Comparison of ENCODE assay signal across 18 cellular contexts in the genomic region with DNA sequence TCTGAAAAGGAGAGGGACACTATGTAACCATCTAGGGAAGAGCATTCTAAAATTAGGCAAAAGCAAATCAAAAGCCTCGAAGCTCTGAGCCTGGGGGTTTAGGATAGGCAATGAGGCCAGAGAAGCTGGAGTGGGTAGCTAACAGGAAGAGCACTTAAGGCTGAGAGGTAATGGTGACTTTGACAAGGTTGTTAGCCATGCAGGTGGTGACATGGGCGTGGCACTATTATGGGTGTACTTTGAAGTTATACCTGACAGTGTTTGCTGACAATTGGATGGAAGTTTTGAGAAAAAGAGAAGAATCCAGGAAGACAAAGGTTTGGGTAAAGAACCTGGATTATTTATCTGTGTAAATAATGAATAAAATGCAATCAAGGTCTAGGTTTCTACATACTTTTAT.
"Had no signal": no experiment of that assay in that cellular context is flagged by ENCODE, and none has a peak within 500 bp of the region (broad histone marks: within the 10 kb centered on the region; RNA-seq: fewer than 3 reads in every experiment).

No MANE protein-coding gene starts in this region.

- H3K27me3 Mint-ChIP-seq: activated CD8-positive, alpha-beta T cell treated with anti-CD3 and anti-CD28 coated beads for 36 hours; activated naive CD8-positive, alpha-beta T cell treated with anti-CD3 and anti-CD28 coated beads, Interleukin-2, amount 50 U/mL, for 24 hours; activated T-cell treated with anti-CD3 and anti-CD28 coated beads, Interleukin-2, amount 50 U/mL, for 24 hours had no signal

- H3K36me3 ChIP-seq: brain microvascular endothelial cell had no signal

- H2AFZ ChIP-seq: hepatocyte had no signal

- H3K27ac ChIP-seq: brain microvascular endothelial cell, foreskin keratinocyte, hepatocyte had no signal

- H3K9me3 Mint-ChIP-seq: activated T-helper 2 cell treated with anti-CD3 and anti-CD28 coated beads, Interferon-gamma antibody, Interleukin-2, Interleukin-4, amounts not matched to agents 10 μg/mL and 5 μg/mL and 100 μg/mL, durations not matched to agents 14 hours and 24 hours and 36 hours had no signal

- H3K27ac Mint-ChIP-seq: activated CD8-positive, alpha-beta T cell treated with anti-CD3 and anti-CD28 coated beads for 36 hours; activated naive CD4-positive, alpha-beta T cell treated with anti-CD3 and anti-CD28 coated beads for 36 hours; activated naive CD8-positive, alpha-beta T cell treated with anti-CD3 and anti-CD28 coated beads, Interleukin-2, amount 50 U/mL, for 24 hours; activated T-cell treated with anti-CD3 and anti-CD28 coated beads, Interleukin-2, amount 50 U/mL, for 24 hours; activated T-helper 2 cell treated with anti-CD3 and anti-CD28 coated beads, Interferon-gamma antibody, Interleukin-2, Interleukin-4, amounts not matched to agents 10 μg/mL and 5 μg/mL and 100 μg/mL, durations not matched to agents 14 hours and 24 hours and 36 hours had no signal

- H3K79me2 ChIP-seq: hepatocyte had no signal

- H3K27me3 ChIP-seq: foreskin keratinocyte, hepatocyte had no signal

- H3K4me3 Mint-ChIP-seq: activated CD8-positive, alpha-beta T cell treated with anti-CD3 and anti-CD28 coated beads for 36 hours; activated naive CD4-positive, alpha-beta T cell treated with anti-CD3 and anti-CD28 coated beads for 36 hours; activated naive CD8-positive, alpha-beta T cell treated with anti-CD3 and anti-CD28 coated beads, Interleukin-2, amount 50 U/mL, for 24 hours; activated T-cell treated with anti-CD3 and anti-CD28 coated beads, Interleukin-2, amount 50 U/mL, for 24 hours had no signal

- H3K4me2 ChIP-seq: hepatocyte had no signal

- H3K4me3 ChIP-seq: hepatocyte, lung had no signal

- H3K4me1 Mint-ChIP-seq: activated naive CD8-positive, alpha-beta T cell treated with anti-CD3 and anti-CD28 coated beads, Interleukin-2, amount 50 U/mL, for 24 hours had no signal

- DNase-seq: activated CD4-positive, alpha-beta T cell treated with anti-CD3 and anti-CD28 coated beads for 48 hours; activated CD4-positive, CD25-positive, alpha-beta regulatory T cell; activated CD8-positive, alpha-beta T cell treated with anti-CD3 and anti-CD28 coated beads for 36 hours; activated naive CD4-positive, alpha-beta T cell treated with anti-CD3 and anti-CD28 coated beads for 36 hours; activated naive CD8-positive, alpha-beta T cell treated with anti-CD3 and anti-CD28 coated beads, Interleukin-2, amount 50 U/mL, for 24 hours; activated T-cell treated with anti-CD3 and anti-CD28 coated beads, Interleukin-2, amount 50 U/mL, for 24 hours; anterior cingulate cortex; brain microvascular endothelial cell; central memory CD4-positive, alpha-beta T cell; foreskin keratinocyte; left cardiac atrium; occipital lobe; posterior cingulate gyrus; stimulated activated naive CD4-positive, alpha-beta T cell; T1000 had no signal
